In the genomic region with DNA sequence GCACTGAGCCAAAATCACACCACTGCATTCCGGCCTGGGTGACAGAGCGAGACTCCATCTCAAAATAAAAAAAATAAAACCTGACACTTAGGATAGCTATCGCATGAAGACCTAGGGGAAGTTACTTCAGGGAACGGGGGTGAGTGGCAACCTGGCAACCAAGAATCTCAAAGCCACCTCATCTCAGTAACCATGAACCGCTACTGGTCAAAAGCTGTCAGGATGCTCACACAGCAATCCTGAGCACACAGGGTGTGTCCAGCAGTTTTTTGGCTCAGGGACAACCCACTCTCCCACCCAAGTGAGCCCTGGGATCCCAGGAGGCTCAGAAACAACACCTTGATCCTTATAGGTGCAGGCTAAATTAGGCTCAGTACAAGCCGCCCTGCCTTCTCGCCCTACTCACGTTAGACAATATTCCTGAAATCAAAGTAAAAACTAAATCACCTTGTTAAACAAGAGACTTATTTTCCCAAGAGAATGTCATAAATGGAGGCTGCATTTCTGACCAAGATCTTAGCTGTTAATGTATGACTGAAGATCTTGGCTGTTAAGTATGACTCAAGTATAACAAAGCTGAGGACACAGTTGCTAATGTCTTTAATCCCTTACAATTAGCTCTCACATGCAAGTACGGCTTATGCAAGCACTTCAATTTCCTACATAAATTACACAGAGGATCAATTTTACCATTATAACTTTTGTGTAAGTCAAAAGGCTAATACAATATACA, we compare ENCODE assay signal across 10 cellular contexts. TPM values are rescaled to one million over a fixed set of nuclear protein-coding genes. Genes with fewer than 3 reads are reported as not detected.
DNase-seq lines count a peak whose midpoint lies in the region; ATAC-seq and TF ChIP-seq lines count a peak whose summit lies in the region.
"Had no signal": no experiment of that assay in that cellular context is flagged by ENCODE, and none has a peak within 500 bp of the region (broad histone marks: within the 10 kb centered on the region; RNA-seq: fewer than 3 reads in every experiment).

No MANE protein-coding gene starts in this region.

- H4K20me1 ChIP-seq in mammary epithelial cell (ENCODE audit: insufficient read depth, low read length) = peaks cover 1% of the 10 kb centered on the region

- 87 to 94% (median 92%) methylated on average over 9 of the region's 9 CpGs for WGBS in spleen, 5 donors
- WGBS in mammary epithelial cell (ENCODE audit: low coverage, missing lambda C conversion rate) = 95% methylated on average over 9 of the region's 9 CpGs

- H3K9me3 ChIP-seq in SK-N-MC (ENCODE audit: low read depth, low read length) (no peaks in the 10 kb centered on the region), spleen (no peaks in the 10 kb centered on the region), mammary epithelial cell (replicated peaks; ENCODE audit: insufficient read depth, low read length) (no peaks in the 10 kb centered on the region)

- H3K36me3 Mint-ChIP-seq in activated T-cell treated with anti-CD3 and anti-CD28 coated beads, Interleukin-2, amount 50 U/mL, for 72 hours (ENCODE audit: insufficient read depth in 2 of 2) = peaks cover 6 to 15% of the 10 kb centered on the region in 2 donors
- H3K36me3 Mint-ChIP-seq in glutamatergic neuron (ENCODE audit: unreplicated experiment) = no peaks in the 10 kb centered on the region

- no peak overlapping the region for H3K4me2 ChIP-seq in mammary epithelial cell (ENCODE audit: insufficient read depth, low read depth, low read length)

- peak overlapping the region in 1 of 2 donors; percentile 37 for H3K4me3 Mint-ChIP-seq in activated T-cell treated with anti-CD3 and anti-CD28 coated beads, Interleukin-2, amount 50 U/mL, for 72 hours
- H3K4me3 Mint-ChIP-seq in glutamatergic neuron (ENCODE audit: unreplicated experiment) = no peak overlapping the region

- H2AFZ ChIP-seq in mammary epithelial cell (ENCODE audit: low read depth, low read length) = no peak overlapping the region

- in situ Hi-C loops in mammary epithelial cell (cut with MboI; ENCODE audit: low sequenced_read_pairs in 2 of 2) = no loop called here

- no TSS peak for BruUV-seq in mammary epithelial cell (replicated peaks; lab: Mats Ljungman, UMichigan)

- peak overlapping the region; percentile 58 for H3K27ac Mint-ChIP-seq in activated T-cell treated with anti-CD3 and anti-CD28 coated beads, Interleukin-2, amount 50 U/mL, for 72 hours
- peak overlapping the region; percentile 71 for H3K27ac Mint-ChIP-seq in glutamatergic neuron (ENCODE audit: unreplicated experiment)

- H3K27ac ChIP-seq in SK-N-MC (peak overlapping the region; percentile 73), spleen (peak overlapping the region in 1 of 8 donors; percentile 7), mammary epithelial cell (ENCODE audit: insufficient read depth, low read depth, low read length) (no peak overlapping the region)

- no peaks in the 10 kb centered on the region for H3K9me3 Mint-ChIP-seq in activated T-cell treated with anti-CD3 and anti-CD28 coated beads, Interleukin-2, amount 50 U/mL, for 72 hours
- H3K9me3 Mint-ChIP-seq in glutamatergic neuron (ENCODE audit: unreplicated experiment) = peaks cover 6% of the 10 kb centered on the region

- H3K4me3 ChIP-seq in SK-N-MC (no peak overlapping the region), spleen (no peak overlapping the region), mammary epithelial cell (replicated peaks in 1 of 3; ENCODE audit: insufficient read depth in 1 of 3, low read depth in 2 of 3, low read length in 3 of 3) (no peak overlapping the region)
- H3K4me3 ChIP-seq: lung had no signal

- H3K4me1 Mint-ChIP-seq in activated T-cell treated with anti-CD3 and anti-CD28 coated beads, Interleukin-2, amount 50 U/mL, for 72 hours (ENCODE audit: low read depth) = peaks cover 62% of the 10 kb centered on the region
- peaks cover 27% of the 10 kb centered on the region for H3K4me1 Mint-ChIP-seq in glutamatergic neuron (ENCODE audit: low read depth, unreplicated experiment)

- no peak for TF ChIP-seq POLR2A in spleen (IDR thresholded peaks at IDR 0.05)

- H3K79me2 ChIP-seq in mammary epithelial cell (ENCODE audit: insufficient read depth, low read length) = peaks cover 91% of the 10 kb centered on the region

- no peak for DNase-seq in activated T-cell treated with anti-CD3 and anti-CD28 coated beads, Interleukin-2, amount 50 U/mL, for 72 hours
- no peak for DNase-seq in activated T-cell treated with anti-CD3 and anti-CD28 coated beads, Interleukin-2, amount 50 U/mL, for 48 hours
- no peak for DNase-seq in SK-N-MC (ENCODE audit: low read depth, low spot score)
- no peak for DNase-seq in glutamatergic neuron
- DNase-seq in spleen = peak; percentile 11
- no peak for DNase-seq in mammary epithelial cell
- DNase-seq: activated CD4-positive, CD25-positive, alpha-beta regulatory T cell treated with anti-CD3 and anti-CD28 coated beads, Interleukin-2, amount 50 U/mL, for 72 hours had no signal

- peaks cover 0 to 53% (median 23%) of the 10 kb centered on the region in 6 donors for H3K4me1 ChIP-seq in spleen
- H3K4me1 ChIP-seq in mammary epithelial cell (ENCODE audit: insufficient read depth, low read length) = peaks cover 5% of the 10 kb centered on the region

- CTCF ChIA-PET in mammary epithelial cell (lab: Charles Lee; ENCODE audit: low non-redundant PET) = no interaction called here

- H3K27me3 Mint-ChIP-seq in activated T-cell treated with anti-CD3 and anti-CD28 coated beads, Interleukin-2, amount 50 U/mL, for 72 hours (ENCODE audit: low read depth) = no peaks in the 10 kb centered on the region
- peaks cover 14% of the 10 kb centered on the region for H3K27me3 Mint-ChIP-seq in glutamatergic neuron (ENCODE audit: unreplicated experiment)

- H3K36me3 ChIP-seq in SK-N-MC (ENCODE audit: insufficient read depth, low read length) = peaks cover 46% of the 10 kb centered on the region
- H3K36me3 ChIP-seq in spleen = peaks cover 0 to 82% (median 36%) of the 10 kb centered on the region in 6 donors
- peaks cover 14% of the 10 kb centered on the region for H3K36me3 ChIP-seq in mammary epithelial cell (ENCODE audit: insufficient read depth, low read length)

- TF ChIP-seq CTCF in glutamatergic neuron (IDR thresholded peaks at IDR 0.05; ENCODE audit: partially characterized antibody, unreplicated experiment) = no peak
- no peak for TF ChIP-seq CTCF in spleen (IDR thresholded peaks at IDR 0.05 in 8 of 11, conservative IDR thresholded peaks at IDR 0.05 in 3 of 11)
- no peak for TF ChIP-seq CTCF in mammary epithelial cell (conservative IDR thresholded peaks at IDR 0.05 in 1 of 2, IDR thresholded peaks at IDR 0.05 in 1 of 2; ENCODE audit: extremely low read depth in 1 of 2, insufficient read depth in 1 of 2, low read depth in 1 of 2, low read length in 2 of 2)

- dilution Hi-C loops in mammary epithelial cell (cut with HindIII; ENCODE audit: low sequenced_read_pairs) = no loop called here

- ATAC-seq in activated T-cell treated with anti-CD3 and anti-CD28 coated beads, Interleukin-2, amount 50 U/mL, for 72 hours (replicated peaks in 1 of 2) = no peak
- no peak for ATAC-seq in HG03196 (IDR thresholded peaks at IDR 0.05; ENCODE audit: unreplicated experiment)
- no peak for ATAC-seq in GM18511 (IDR thresholded peaks at IDR 0.05; ENCODE audit: unreplicated experiment)

- intact Hi-C loops in spleen (cut with DNase I; ENCODE audit: low total_unique reads) (no loop called here), mammary epithelial cell (cut with micrococcal nuclease) (no loop called here)

- H3K27me3 ChIP-seq in spleen (replicated peaks in 1 of 7) = no peaks in the 10 kb centered on the region
- H3K27me3 ChIP-seq in mammary epithelial cell (ENCODE audit: insufficient read depth, low read length) = no peaks in the 10 kb centered on the region

- H3K9ac ChIP-seq in SK-N-MC (ENCODE audit: insufficient read length) (no peak overlapping the region), mammary epithelial cell (ENCODE audit: insufficient read depth, low read length) (no peak overlapping the region)

RNA-seq across cellular contexts. Expression of gene NADK, which starts 48.3 kb away (rescaled TPM):
- total RNA-seq in activated T-cell treated with anti-CD3 and anti-CD28 coated beads, Interleukin-2, amount 50 U/mL, for 72 hours = 10 to 100 TPM; 54.0 to 54.5 TPM
- total RNA-seq in glutamatergic neuron (ENCODE audit: unreplicated experiment) (66.0 TPM), spleen (100 to 1,000 TPM; 155 to 271 (median 207) TPM), mammary epithelial cell (10 to 100 TPM; 34.2 to 67.8 TPM)
- polyA plus RNA-seq in spleen (100 to 1,000 TPM in 1 of 3 donors, 10 to 100 TPM in 2; 62.6 to 155 (median 83.8) TPM), mammary epithelial cell (41.0 TPM)
- 39.0 TPM for polyA minus RNA-seq in mammary epithelial cell
